24 cellular contexts compared by ENCODE assay signal in genomic region chr3:112829031-112829430, GRCh38. TPM values are rescaled to one million over a fixed set of nuclear protein-coding genes. Genes with fewer than 3 reads are reported as not detected.
"Had no signal": no experiment of that assay in that cellular context is flagged by ENCODE, and none has a peak within 500 bp of the region (broad histone marks: within the 10 kb centered on the region; RNA-seq: fewer than 3 reads in every experiment).

No MANE protein-coding gene starts in this region.

- H3K36me3 ChIP-seq: SJCRH30 had no signal

- DNase-seq: KBM-7; NCI-H1092; NCI-H1105 treated with DMSO at 0.1 percent for 48 hours; NCI-H1417 treated with DMSO at 0.1 percent for 48 hours; NCI-H146; NCI-H1694 treated with DMSO at 0.1 percent for 48 hours; NCI-H1930; NCI-H2081; NCI-H2107; NCI-H2227 treated with DMSO at 0.1 percent for 48 hours; NCI-H524; NCI-H748 treated with DMSO at 0.1 percent for 48 hours; NK-92 treated with Interleukin-12 subunit alpha and Interleukin-12 subunit beta, amount 100 ng/mL, for 24 hours; PC-3; SHP77 treated with DMSO at 0.1 percent for 48 hours; SJCRH30; T-helper 1 cell had no signal

- H3K27me3 ChIP-seq: SJCRH30 had no signal

- H3K27ac ChIP-seq: RWPE1, SJCRH30 had no signal

- H3K9me3 ChIP-seq: SJCRH30 had no signal

- H3K4me1 ChIP-seq: SJCRH30 had no signal

- ATAC-seq: Panc1, SK-N-SH treated with all-trans-retinoic acid at 6 μM for 48 hours had no signal

- H3K4me3 ChIP-seq: SJCRH30 had no signal

RNA-seq across cellular contexts. Expression of gene CD200R1L, which starts 17.6 kb away (rescaled TPM):
- total RNA-seq: HT-29, LHCN-M2, MCF 10A, NCI-H460, PC-3, SJCRH30 had no signal
